ENCODE assay signal across 16 cellular contexts in genomic region chr18:55407191-55407590, GRCh38.
DNase-seq lines count a peak whose midpoint lies in the region; ATAC-seq, FAIRE-seq and TF ChIP-seq lines count a peak whose summit lies in the region.
"Had no signal": no experiment of that assay in that cellular context is flagged by ENCODE, and none has a peak within 500 bp of the region (broad histone marks: within the 10 kb centered on the region; RNA-seq: fewer than 3 reads in every experiment).

No MANE protein-coding gene starts in this region.

- H4K20me1 ChIP-seq in SK-N-SH (ENCODE audit: insufficient read depth), result no peaks in the 10 kb centered on the region
- H4K20me1 ChIP-seq in hepatocyte (ENCODE audit: insufficient read depth, poor library complexity, severe bottlenecking), result no peaks in the 10 kb centered on the region

- H3K9me3 ChIP-seq in SK-N-SH (no peaks in the 10 kb centered on the region), hepatocyte (ENCODE audit: low read depth) (no peaks in the 10 kb centered on the region), vagina (no peaks in the 10 kb centered on the region)
- H3K9me3 ChIP-seq: suprapubic skin had no signal

- H3K27me3 ChIP-seq in SK-N-SH (ENCODE audit: insufficient read depth), result no peaks in the 10 kb centered on the region
- no peaks in the 10 kb centered on the region for H3K27me3 ChIP-seq in hepatocyte
- H3K27me3 ChIP-seq in vagina, result no peaks in the 10 kb centered on the region
- H3K27me3 ChIP-seq: suprapubic skin had no signal

- peak overlapping the region; percentile 76 for H3K9ac ChIP-seq in SK-N-SH
- H3K9ac ChIP-seq: KMS-11, parathyroid adenoma had no signal

- TF ChIP-seq EP300 in SK-N-SH (IDR thresholded peaks at IDR 0.05; ENCODE audit: borderline replicate concordance in 1 of 2, low read depth in 1 of 2, low read length in 1 of 2), result no peak

- no peak for FAIRE-seq in HTR-8/SVneo (lab: Jason Lieb, UNC)

- DNase-seq in SK-N-SH, result no peak
- DNase-seq in NCI-H748 treated with DMSO at 0.1 percent for 48 hours (lab: John Stamatoyannopoulos, UW), result peak; percentile 72
- no peak for DNase-seq in hepatocyte (ENCODE audit: low spot score)
- DNase-seq in vagina (ENCODE audit: extremely low spot score in 2 of 2), result no peak
- DNase-seq in HTR-8/SVneo (ENCODE audit: insufficient read length, low spot score), result no peak
- no peak for DNase-seq in 8988T
- DNase-seq in omental fat pad (ENCODE audit: low spot score), result no peak
- DNase-seq: activated CD8-positive, alpha-beta memory T cell treated with anti-CD3 and anti-CD28 coated beads for 24 hours; dermis blood vessel endothelial cell; stimulated activated CD4-positive, alpha-beta T cell treated with anti-CD3 and anti-CD28 coated beads, Interleukin-15, amount 100 ng/mL, for 24 hours; SW 1271 had no signal

- H3K4me1 ChIP-seq in SK-N-SH (ENCODE audit: control insufficient read depth in 1 of 2, insufficient read depth in 2 of 2, low read depth in 1 of 2, low read length in 1 of 2), result peaks cover 38 to 41% of the 10 kb centered on the region in 2 experiments
- H3K4me1 ChIP-seq in hepatocyte (ENCODE audit: insufficient read depth), result peaks cover 13% of the 10 kb centered on the region
- peaks cover 42% of the 10 kb centered on the region for H3K4me1 ChIP-seq in vagina

- peaks cover 91% of the 10 kb centered on the region for H3K79me2 ChIP-seq in SK-N-SH (ENCODE audit: insufficient read depth)
- peaks cover 45% of the 10 kb centered on the region for H3K79me2 ChIP-seq in hepatocyte

- CTCF ChIA-PET in SK-N-SH (lab: Yijun Ruan, JAX), result interaction anchor here (0.9 to 4.6 kb wide), 6 partner anchors 9 to 172 kb away, joined by 3 to 29 read pairs (median 8); no protein-coding TSS in a partner anchor

- H3K36me3 ChIP-seq in SK-N-SH (replicated peaks in 1 of 2; ENCODE audit: control insufficient read depth in 1 of 2, insufficient read depth in 2 of 2, low read length in 1 of 2), result no peaks in the 10 kb centered on the region
- no peaks in the 10 kb centered on the region for H3K36me3 ChIP-seq in hepatocyte (replicated peaks; ENCODE audit: insufficient read depth, low read depth)
- no peaks in the 10 kb centered on the region for H3K36me3 ChIP-seq in vagina
- H3K36me3 ChIP-seq: suprapubic skin had no signal

- H2AFZ ChIP-seq in SK-N-SH (ENCODE audit: low read depth) (peak overlapping the region; percentile 23; the same call in 1 of the 2 replicates), hepatocyte (no peak overlapping the region)
- H2AFZ ChIP-seq: parathyroid adenoma had no signal

- WGBS in SK-N-SH (ENCODE audit: low lambda C conversion rate), result 20% methylated on average over 10 of the region's 10 CpGs
- 80% methylated on average over 10 of the region's 10 CpGs for WGBS in hepatocyte (ENCODE audit: low lambda C conversion rate, missing lambda C conversion rate)

- TF ChIP-seq POLR2A in vagina (IDR thresholded peaks at IDR 0.05), result no peak

- ATAC-seq in SK-N-SH treated with all-trans-retinoic acid at 6 μM for 48 hours, result no peak; the same call in 2 of the 3 replicates
- no peak for ATAC-seq in omental fat pad (ENCODE audit: low FRiP score)
- ATAC-seq: esophagus mucosa had no signal

- POLR2A ChIA-PET in SK-N-SH (lab: Yijun Ruan, JAX), result interaction anchor here (0.5 to 1.1 kb wide), 3 partner anchors 64 to 106 kb away, joined by 3 to 4 read pairs (median 3); no protein-coding TSS in a partner anchor

- intact Hi-C loops in vagina (cut with DNase I), result no loop called here

- no peaks in the 10 kb centered on the region for H3K9me2 ChIP-seq in SK-N-SH
- H3K9me2 ChIP-seq in hepatocyte (replicated peaks; ENCODE audit: insufficient read depth), result no peaks in the 10 kb centered on the region

- H3K27ac ChIP-seq in SK-N-SH (ENCODE audit: low read depth in 2 of 2, low read length in 1 of 2), result peak overlapping the region; percentile 95 to 99
- H3K27ac ChIP-seq in hepatocyte, result peak overlapping the region; percentile 89
- peak overlapping the region; percentile 85 for H3K27ac ChIP-seq in vagina
- H3K27ac ChIP-seq: KMS-11, parathyroid adenoma, suprapubic skin had no signal

- no peak for TF ChIP-seq CTCF in SK-N-SH (IDR thresholded peaks at IDR 0.05)
- TF ChIP-seq CTCF in hepatocyte (IDR thresholded peaks at IDR 0.05; ENCODE audit: poor library complexity), result no peak
- TF ChIP-seq CTCF in vagina (IDR thresholded peaks at IDR 0.05), result no peak
- TF ChIP-seq CTCF in omental fat pad (IDR thresholded peaks at IDR 0.05), result no peak

- TF ChIP-seq RAD21 in SK-N-SH (IDR thresholded peaks at IDR 0.05; ENCODE audit: low read length), result no peak

- H3K4me2 ChIP-seq in SK-N-SH (peak overlapping the region; percentile 85), hepatocyte (peak overlapping the region; percentile 74)
- H3K4me2 ChIP-seq: KMS-11 had no signal

- H3K4me3 ChIP-seq in SK-N-SH (ENCODE audit: low read depth in 2 of 2, low read length in 1 of 2), result peak overlapping the region; percentile 48 to 65
- H3K4me3 ChIP-seq in hepatocyte, result no peak overlapping the region
- peak overlapping the region in 1 of 2 donors; percentile 26 for H3K4me3 ChIP-seq in vagina
- H3K4me3 ChIP-seq: suprapubic skin had no signal

- H3F3A ChIP-seq in SK-N-SH (replicated peaks; ENCODE audit: insufficient read depth), result peaks cover 26% of the 10 kb centered on the region

TF ChIP-seq in SK-N-SH, 30 proteins besides CTCF, POLR2A, EP300 and RAD21:
- TF ChIP-seq PBX3 (IDR thresholded peaks at IDR 0.05), result 0 out of 2 replicates have a peak, but pooled peaks have one; percentile 24
- TF ChIP-seq RCOR1 (IDR thresholded peaks at IDR 0.05; ENCODE audit: low read length), result no peak

TF ChIP-seq in SK-N-SH treated with all-trans-retinoic acid at 6 μM for 48 hours, 23 proteins besides CTCF, POLR2A, EP300 and RAD21:
- TF ChIP-seq CSDC2 (CRISPR knock-in tag; IDR thresholded peaks at IDR 0.05), result no peak
- no peak for TF ChIP-seq POU6F1 (CRISPR knock-in tag; IDR thresholded peaks at IDR 0.05; ENCODE audit: borderline replicate concordance, low read depth)
- no peak for TF ChIP-seq CREB5 (CRISPR knock-in tag; IDR thresholded peaks at IDR 0.05; ENCODE audit: low read depth)
- TF ChIP-seq ARNTL (CRISPR knock-in tag; IDR thresholded peaks at IDR 0.05; ENCODE audit: borderline replicate concordance, low read depth), result no peak
- no peak for TF ChIP-seq ZNF70 (CRISPR knock-in tag; IDR thresholded peaks at IDR 0.05)
- no peak for TF ChIP-seq TOX (CRISPR knock-in tag; IDR thresholded peaks at IDR 0.05; ENCODE audit: borderline replicate concordance)
- no peak for TF ChIP-seq PATZ1 (CRISPR knock-in tag; IDR thresholded peaks at IDR 0.05; ENCODE audit: borderline replicate concordance)
- no peak for TF ChIP-seq ESRRG (CRISPR knock-in tag; IDR thresholded peaks at IDR 0.05)
- no peak for TF ChIP-seq ZFP3 (CRISPR knock-in tag; IDR thresholded peaks at IDR 0.05)
- TF ChIP-seq BACH2 (CRISPR knock-in tag; IDR thresholded peaks at IDR 0.05; ENCODE audit: borderline replicate concordance), result no peak
- TF ChIP-seq ISL1 (CRISPR knock-in tag; IDR thresholded peaks at IDR 0.05), result no peak
- no peak for TF ChIP-seq OSR1 (CRISPR knock-in tag; IDR thresholded peaks at IDR 0.05)
- no peak for TF ChIP-seq ZNF565 (CRISPR knock-in tag; conservative IDR thresholded peaks at IDR 0.05; ENCODE audit: low read depth)
- no peak for TF ChIP-seq TCF4 (CRISPR knock-in tag; IDR thresholded peaks at IDR 0.05; ENCODE audit: borderline replicate concordance)
- TF ChIP-seq SNAI2 (CRISPR knock-in tag; IDR thresholded peaks at IDR 0.05), result no peak
- no peak for TF ChIP-seq GLIS3 (CRISPR knock-in tag; IDR thresholded peaks at IDR 0.05)
